ENCODE assay signal across 1 cellular context in genomic region chr11:125874556-125875124, GRCh38.
TF ChIP-seq lines count a peak whose summit lies in the region.

No MANE protein-coding gene starts in this region.

TF ChIP-seq in H1, 55 proteins besides CTCF, POLR2A, EP300 and RAD21 (continued from another document):
- TF ChIP-seq TEAD4 (IDR thresholded peaks at IDR 0.05; ENCODE audit: low read depth, low read length) = 0 out of 2 replicates have a peak, but pooled peaks have one; percentile 43
- no peak for TF ChIP-seq TAF7 (optimal IDR thresholded peaks at IDR 0.05; ENCODE audit: borderline replicate concordance, low read depth, low read length)
- no peak for TF ChIP-seq KDM1A (IDR thresholded peaks at IDR 0.05; ENCODE audit: borderline replicate concordance, low read length)
- no peak for TF ChIP-seq SIRT6 (IDR thresholded peaks at IDR 0.05; ENCODE audit: low read length)
- no peak for TF ChIP-seq CHD2 (IDR thresholded peaks at IDR 0.05; ENCODE audit: low read length)
- no peak for TF ChIP-seq NRF1 (IDR thresholded peaks at IDR 0.05; ENCODE audit: low read depth, low read length)
TF ChIP-seq in H1: peak in this region for 2.
